Comparison of ENCODE assay signal across 8 cellular contexts in genomic region chr5:126965061-126965475, GRCh38.
DNase-seq lines count a peak whose midpoint lies in the region; ATAC-seq, FAIRE-seq and TF ChIP-seq lines count a peak whose summit lies in the region.

No MANE protein-coding gene starts in this region.

- H3K4me3 ChIP-seq in AG04449 (ENCODE audit: low read depth, low read length) = no peak overlapping the region

- H3K4me1 Mint-ChIP-seq in stimulated activated effector memory CD8-positive, alpha-beta T cell treated with anti-CD3 and anti-CD28 coated beads, Interleukin-12 subunit alpha, Interleukin-12 subunit beta, amount 100 ng/mL, for 72 hours = no peaks in the 10 kb centered on the region

- POLR2A ChIA-PET in AG04449 (lab: Yijun Ruan, JAX) = interaction anchor here (0.7 kb wide), 1 partner anchor 123 kb away, joined by 3 read pairs; no protein-coding TSS in a partner anchor

- no peak for ATAC-seq in stimulated activated effector memory CD8-positive, alpha-beta T cell treated with anti-CD3 and anti-CD28 coated beads, Interleukin-12 subunit alpha, Interleukin-12 subunit beta, amount 100 ng/mL, for 72 hours

- CTCF ChIA-PET in AG04449 (lab: Yijun Ruan, JAX) = interaction anchor here (0.7 to 1.6 kb wide), 3 partner anchors 20 to 155 kb away, joined by 3 to 4 read pairs (median 3); no protein-coding TSS in a partner anchor

- no peaks in the 10 kb centered on the region for H3K36me3 Mint-ChIP-seq in stimulated activated effector memory CD8-positive, alpha-beta T cell treated with anti-CD3 and anti-CD28 coated beads, Interleukin-12 subunit alpha, Interleukin-12 subunit beta, amount 100 ng/mL, for 72 hours

- in situ Hi-C loops in KBM-7 (cut with MboI; ENCODE audit: low pct_unique_long_range_greater_than_20kb, low sequenced_read_pairs) = no loop called here

- no peak for TF ChIP-seq CTCF in AG04449 (IDR thresholded peaks at IDR 0.05; ENCODE audit: insufficient read depth, low read length, missing control alignments)

- peak; percentile 66 for FAIRE-seq in GM19239 (lab: Jason Lieb, UNC)

- no peak overlapping the region for H3K27ac Mint-ChIP-seq in stimulated activated effector memory CD8-positive, alpha-beta T cell treated with anti-CD3 and anti-CD28 coated beads, Interleukin-12 subunit alpha, Interleukin-12 subunit beta, amount 100 ng/mL, for 72 hours

- no peaks in the 10 kb centered on the region for H3K9me3 Mint-ChIP-seq in stimulated activated effector memory CD8-positive, alpha-beta T cell treated with anti-CD3 and anti-CD28 coated beads, Interleukin-12 subunit alpha, Interleukin-12 subunit beta, amount 100 ng/mL, for 72 hours

- H3K4me3 Mint-ChIP-seq in stimulated activated effector memory CD8-positive, alpha-beta T cell treated with anti-CD3 and anti-CD28 coated beads, Interleukin-12 subunit alpha, Interleukin-12 subunit beta, amount 100 ng/mL, for 72 hours = no peak overlapping the region

- peak; percentile 84 for DNase-seq in AG04449 (ENCODE audit: low read depth, low spot score)
- DNase-seq in GM19239 (ENCODE audit: insufficient read length, low spot score) = no peak
- peak; percentile 40 for DNase-seq in KBM-7
- peak; percentile 38 for DNase-seq in dedifferentiated amniotic fluid mesenchymal stem cell (ENCODE audit: extremely low spot score)
- no peak for DNase-seq in NCI-H1694 treated with DMSO at 0.1 percent for 48 hours (lab: John Stamatoyannopoulos, UW)
- DNase-seq in NCI-H446 treated with DMSO at 0.1 percent for 48 hours (lab: John Stamatoyannopoulos, UW) = no peak
- DNase-seq in stimulated activated effector memory CD8-positive, alpha-beta T cell treated with anti-CD3 and anti-CD28 coated beads, Interleukin-12 subunit alpha, Interleukin-12 subunit beta, amount 100 ng/mL, for 72 hours (ENCODE audit: low spot score in 2 of 2) = no peak
- DNase-seq in NCI-H2081 (lab: John Stamatoyannopoulos, UW) = no peak

Comparison
In these comparisons a context has a peak if more than half of its experiments do, and no peak if none do; other contexts are left out.
1. DNase-seq: peak in AG04449 (single experiment), KBM-7 (single experiment) and dedifferentiated amniotic fluid mesenchymal stem cell (single experiment); none in GM19239 (single experiment), NCI-H1694 treated with DMSO at 0.1 percent for 48 hours (single experiment), NCI-H446 treated with DMSO at 0.1 percent for 48 hours (single experiment), stimulated activated effector memory CD8-positive, alpha-beta T cell treated with anti-CD3 and anti-CD28 coated beads, Interleukin-12 subunit alpha, Interleukin-12 subunit beta, amount 100 ng/mL, for 72 hours (0 of 2) and NCI-H2081 (0 of 2).